11 cellular contexts compared by ENCODE assay signal in genomic region chr7:2509298-2509906, GRCh38. TPM values are rescaled to one million over a fixed set of nuclear protein-coding genes. Genes with fewer than 3 reads are reported as not detected.
DNase-seq lines count a peak whose midpoint lies in the region; ATAC-seq and TF ChIP-seq lines count a peak whose summit lies in the region.
"Had no signal": no experiment of that assay in that cellular context is flagged by ENCODE, and none has a peak within 500 bp of the region (broad histone marks: within the 10 kb centered on the region; RNA-seq: fewer than 3 reads in every experiment).

No MANE protein-coding gene starts in this region.

- TF ChIP-seq POLR2A in spleen (IDR thresholded peaks at IDR 0.05) = no peak

- CTCF ChIA-PET in activated CD8-positive, alpha-beta memory T cell treated with anti-CD3 and anti-CD28 coated beads, Interleukin-2, amount 10 ng/mL, durations not matched to agents 7 days and 5 days (lab: Charles Lee) = interaction anchor here (2.2 kb wide), 1 partner anchor 41 kb away, joined by 6 read pairs; no protein-coding TSS in a partner anchor
- CTCF ChIA-PET in mammary epithelial cell (lab: Charles Lee; ENCODE audit: low non-redundant PET) = no interaction called here

- H3K36me3 ChIP-seq in OCI-LY3 (replicated peaks; ENCODE audit: low read depth, low read length) (no peaks in the 10 kb centered on the region), mammary epithelial cell (ENCODE audit: insufficient read depth, low read length) (no peaks in the 10 kb centered on the region), spleen (no peaks in the 10 kb centered on the region)
- H3K36me3 ChIP-seq: upper lobe of right lung had no signal

- H3K27ac ChIP-seq in OCI-LY3 (ENCODE audit: low read length) = no peak overlapping the region
- H3K27ac ChIP-seq in mammary epithelial cell (ENCODE audit: insufficient read depth, low read depth, low read length) = no peak overlapping the region
- peak overlapping the region; percentile 73 to 97 (median 90) for H3K27ac ChIP-seq in spleen

- peaks cover 51% of the 10 kb centered on the region for H3K4me1 Mint-ChIP-seq in activated CD8-positive, alpha-beta memory T cell treated with anti-CD3 and anti-CD28 coated beads, Interleukin-2, amount 10 ng/mL, durations not matched to agents 7 days and 5 days

- no peaks in the 10 kb centered on the region for H3K79me2 ChIP-seq in OCI-LY3 (ENCODE audit: low read length)
- no peaks in the 10 kb centered on the region for H3K79me2 ChIP-seq in mammary epithelial cell (ENCODE audit: insufficient read depth, low read length)

- TF ChIP-seq CTCF in OCI-LY3 (IDR thresholded peaks at IDR 0.05; ENCODE audit: low read depth, low read length) (no peak), mammary epithelial cell (conservative IDR thresholded peaks at IDR 0.05 in 1 of 2, IDR thresholded peaks at IDR 0.05 in 1 of 2; ENCODE audit: extremely low read depth in 1 of 2, insufficient read depth in 1 of 2, low read depth in 1 of 2, low read length in 2 of 2) (no peak), spleen (IDR thresholded peaks at IDR 0.05 in 8 of 11, conservative IDR thresholded peaks at IDR 0.05 in 3 of 11) (no peak)

- in situ Hi-C loops in mammary epithelial cell (cut with MboI; ENCODE audit: low sequenced_read_pairs in 2 of 2) = no loop called here

- 0 out of 2 replicates have a peak, but pooled peaks cover 5% of the 10 kb centered on the region for H3K27me3 ChIP-seq in OCI-LY3 (ENCODE audit: low read depth, low read length)
- H3K27me3 ChIP-seq in mammary epithelial cell (ENCODE audit: insufficient read depth, low read length) = no peaks in the 10 kb centered on the region
- no peaks in the 10 kb centered on the region for H3K27me3 ChIP-seq in spleen (replicated peaks in 1 of 7)
- H3K27me3 ChIP-seq: upper lobe of right lung had no signal

- H3K9ac ChIP-seq in OCI-LY3 (ENCODE audit: low read length) (no peak overlapping the region), mammary epithelial cell (ENCODE audit: insufficient read depth, low read length) (no peak overlapping the region)

- DNase-seq in activated CD8-positive, alpha-beta memory T cell treated with anti-CD3 and anti-CD28 coated beads, Interleukin-2, amount 10 ng/mL, durations not matched to agents 7 days and 5 days = no peak
- no peak for DNase-seq in activated CD8-positive, alpha-beta memory T cell treated with anti-CD3 and anti-CD28 coated beads for 24 hours
- no peak for DNase-seq in mammary epithelial cell
- peak; percentile 84 for DNase-seq in spleen
- DNase-seq in NCI-H345 (lab: John Stamatoyannopoulos, UW) = no peak
- DNase-seq in COR-L47 (lab: John Stamatoyannopoulos, UW) = no peak
- DNase-seq: upper lobe of right lung had no signal

- ATAC-seq in activated CD8-positive, alpha-beta memory T cell treated with anti-CD3 and anti-CD28 coated beads, Interleukin-2, amount 10 ng/mL, durations not matched to agents 7 days and 5 days = no peak
- ATAC-seq in HG02571 (IDR thresholded peaks at IDR 0.05; ENCODE audit: unreplicated experiment) = no peak

- no peaks in the 10 kb centered on the region for H3K9me3 Mint-ChIP-seq in activated CD8-positive, alpha-beta memory T cell treated with anti-CD3 and anti-CD28 coated beads, Interleukin-2, amount 10 ng/mL, durations not matched to agents 7 days and 5 days (ENCODE audit: low read depth)

- H3K4me2 ChIP-seq in OCI-LY3 (ENCODE audit: low read length) = peak overlapping the region; percentile 65
- H3K4me2 ChIP-seq in mammary epithelial cell (ENCODE audit: insufficient read depth, low read depth, low read length) = peak overlapping the region; percentile 78

- H3K4me1 ChIP-seq in OCI-LY3 (ENCODE audit: low read length) = peaks cover 52% of the 10 kb centered on the region
- peaks cover 32% of the 10 kb centered on the region for H3K4me1 ChIP-seq in mammary epithelial cell (ENCODE audit: insufficient read depth, low read length)
- H3K4me1 ChIP-seq in spleen = peaks cover 52 to 69% (median 59%) of the 10 kb centered on the region in 6 donors

- H3K4me3 ChIP-seq in OCI-LY3 (ENCODE audit: low read length) = peak overlapping the region; percentile 50
- no peak overlapping the region for H3K4me3 ChIP-seq in mammary epithelial cell (replicated peaks in 1 of 3; ENCODE audit: insufficient read depth in 1 of 3, low read depth in 2 of 3, low read length in 3 of 3)
- H3K4me3 ChIP-seq in spleen = peak overlapping the region in 3 of 8 donors; percentile 6 to 59 (median 22)
- H3K4me3 ChIP-seq: coronary artery, upper lobe of right lung had no signal

- no TSS peak for BruUV-seq in mammary epithelial cell (replicated peaks; lab: Mats Ljungman, UMichigan)

- peak overlapping the region; percentile 77 for H3K27ac Mint-ChIP-seq in activated CD8-positive, alpha-beta memory T cell treated with anti-CD3 and anti-CD28 coated beads, Interleukin-2, amount 10 ng/mL, durations not matched to agents 7 days and 5 days

- intact Hi-C loops in mammary epithelial cell (cut with micrococcal nuclease) (no loop called here), spleen (cut with DNase I; ENCODE audit: low total_unique reads) (no loop called here)

- dilution Hi-C loops in mammary epithelial cell (cut with HindIII; ENCODE audit: low sequenced_read_pairs) = no loop called here

- H3K36me3 Mint-ChIP-seq in activated CD8-positive, alpha-beta memory T cell treated with anti-CD3 and anti-CD28 coated beads, Interleukin-2, amount 10 ng/mL, durations not matched to agents 7 days and 5 days = no peaks in the 10 kb centered on the region

- H3K9me3 ChIP-seq in OCI-LY3 (ENCODE audit: insufficient read depth, low read length) = no peaks in the 10 kb centered on the region
- H3K9me3 ChIP-seq in mammary epithelial cell (replicated peaks; ENCODE audit: insufficient read depth, low read length) = no peaks in the 10 kb centered on the region
- H3K9me3 ChIP-seq in spleen = no peaks in the 10 kb centered on the region
- H3K9me3 ChIP-seq: upper lobe of right lung had no signal

- H4K20me1 ChIP-seq in OCI-LY3 (ENCODE audit: insufficient read depth, low read length) (no peaks in the 10 kb centered on the region), mammary epithelial cell (ENCODE audit: insufficient read depth, low read length) (no peaks in the 10 kb centered on the region)

- no peak overlapping the region for H2AFZ ChIP-seq in OCI-LY3 (ENCODE audit: low read depth, low read length)
- H2AFZ ChIP-seq in mammary epithelial cell (ENCODE audit: low read depth, low read length) = peak overlapping the region; percentile 72

- H3K27me3 Mint-ChIP-seq in activated CD8-positive, alpha-beta memory T cell treated with anti-CD3 and anti-CD28 coated beads, Interleukin-2, amount 10 ng/mL, durations not matched to agents 7 days and 5 days = no peaks in the 10 kb centered on the region

- H3K4me3 Mint-ChIP-seq in activated CD8-positive, alpha-beta memory T cell treated with anti-CD3 and anti-CD28 coated beads, Interleukin-2, amount 10 ng/mL, durations not matched to agents 7 days and 5 days = peak overlapping the region; percentile 50

- 65% methylated on average over 4 of the region's 23 CpGs for WGBS in mammary epithelial cell (ENCODE audit: low coverage, missing lambda C conversion rate)
- WGBS in spleen, 5 donors = 68 to 78% (median 71%) methylated on average over 11 to 23 of the region's 23 CpGs

RNA-seq across cellular contexts. Expression of gene LFNG, which starts 10.2 kb away (rescaled TPM):
- 100 to 1,000 TPM; 101 to 104 TPM for total RNA-seq in activated CD8-positive, alpha-beta memory T cell treated with anti-CD3 and anti-CD28 coated beads, Interleukin-2, amount 10 ng/mL, durations not matched to agents 7 days and 5 days
- total RNA-seq in mammary epithelial cell (100 to 1,000 TPM in 1 of 2 donors, 10 to 100 TPM in 1; 29.7 to 105 TPM), spleen (10 to 100 TPM; 33.3 to 47.4 (median 42.3) TPM)
- polyA plus RNA-seq in mammary epithelial cell (35.5 TPM), spleen (10 to 100 TPM; 21.2 to 22.4 (median 21.6) TPM)
- 15.9 TPM for polyA minus RNA-seq in mammary epithelial cell

RNA-seq across cellular contexts. Expression of gene GRIFIN, which starts 33.2 kb away (rescaled TPM):
- not detected for total RNA-seq in activated CD8-positive, alpha-beta memory T cell treated with anti-CD3 and anti-CD28 coated beads, Interleukin-2, amount 10 ng/mL, durations not matched to agents 7 days and 5 days
- total RNA-seq in mammary epithelial cell (not detected), spleen (not detected)
- polyA plus RNA-seq in mammary epithelial cell (not detected), spleen (not detected)
- not detected for polyA minus RNA-seq in mammary epithelial cell
- total RNA-seq: mucosa of gallbladder, upper lobe of right lung had no signal

RNA-seq across cellular contexts. Expression of gene BRAT1, which starts 45.9 kb away (rescaled TPM):
- total RNA-seq in activated CD8-positive, alpha-beta memory T cell treated with anti-CD3 and anti-CD28 coated beads, Interleukin-2, amount 10 ng/mL, durations not matched to agents 7 days and 5 days = 10 to 100 TPM; 41.5 to 43.5 TPM
- 10 to 100 TPM; 20.5 to 25.3 TPM for total RNA-seq in mammary epithelial cell
- 15.3 TPM for polyA plus RNA-seq in mammary epithelial cell
- 20.8 TPM for polyA minus RNA-seq in mammary epithelial cell
- 10 to 100 TPM; 25.3 to 37.3 (median 32.2) TPM for total RNA-seq in spleen
- polyA plus RNA-seq in spleen = 10 to 100 TPM; 26.6 to 50.9 (median 48.9) TPM

RNA-seq across cellular contexts. Expression of gene IQCE, which starts 49.4 kb away (rescaled TPM):
- total RNA-seq in activated CD8-positive, alpha-beta memory T cell treated with anti-CD3 and anti-CD28 coated beads, Interleukin-2, amount 10 ng/mL, durations not matched to agents 7 days and 5 days = 10 to 100 TPM; 14.9 to 15.2 TPM
- total RNA-seq in mammary epithelial cell (10 to 100 TPM; 13.3 to 15.1 TPM), spleen (10 to 100 TPM in 6 of 7 donors, 1 to 10 TPM in 1; 7.1 to 17.1 (median 13.2) TPM)
- polyA plus RNA-seq in mammary epithelial cell (5.4 TPM), spleen (1 to 10 TPM; 1.2 to 4.4 (median 2.2) TPM)
- polyA minus RNA-seq in mammary epithelial cell = 6.2 TPM

Comparison
In these comparisons a context has a peak if more than half of its experiments do, and no peak if none do; other contexts are left out.
1. H3K27ac ChIP-seq: peak in spleen (8 of 8); none in OCI-LY3 (single experiment) and mammary epithelial cell (single experiment).